ENCODE assay signal across 2 cellular contexts in genomic region chr7:128025380-128025779, GRCh38.
A peak's percentile ranks its signal among the peaks of the same experiment; 100 is the strongest.
TF ChIP-seq lines count a peak whose summit lies in the region.

No MANE protein-coding gene starts in this region.

TF ChIP-seq in IMR-90, 13 proteins besides CTCF, POLR2A, EP300 and RAD21:
- TF ChIP-seq USF2 (IDR thresholded peaks at IDR 0.05; ENCODE audit: low read depth, low read length) (no peak), FOS (IDR thresholded peaks at IDR 0.05; ENCODE audit: low read depth, low read length) (0 out of 2 replicates have a peak, but pooled peaks have one; percentile 34)

TF ChIP-seq in K562, 482 proteins besides CTCF, POLR2A, EP300 and RAD21:
- TF ChIP-seq ZNF277 (CRISPR knock-in tag; IDR thresholded peaks at IDR 0.05; ENCODE audit: borderline replicate concordance) (peak; percentile 55; the same call in 1 of the 2 replicates), RFX1 (IDR thresholded peaks at IDR 0.05) (0 out of 2 replicates have a peak, but pooled peaks have one; percentile 12), E2F8 (IDR thresholded peaks at IDR 0.05; ENCODE audit: low read depth, partially characterized antibody) (no peak)
TF ChIP-seq in K562: peak in this region for 2.
